ENCODE assay signal across 24 cellular contexts in genomic region chr11:674406-674805, GRCh38. TPM values are rescaled to one million over a fixed set of nuclear protein-coding genes. Genes with fewer than 3 reads are reported as not detected.
"Had no signal": no experiment of that assay in that cellular context is flagged by ENCODE, and none has a peak within 500 bp of the region (broad histone marks: within the 10 kb centered on the region; RNA-seq: fewer than 3 reads in every experiment).

No MANE protein-coding gene starts in this region.

- H3K9me3 ChIP-seq: MG63, SK-N-SH had no signal

- H3K9ac ChIP-seq: SK-N-SH had no signal

- H3K27me3 ChIP-seq: MG63 had no signal

- FAIRE-seq: RCC 7860 had no signal

- H3K4me2 ChIP-seq: SK-N-SH had no signal

- H3K4me3 ChIP-seq: MG63 had no signal

- DNase-seq: Karpas-422, KG1, MG63, NCI-H1092, NCI-H1105 treated with DMSO at 0.1 percent for 48 hours, NCI-H1417 treated with DMSO at 0.1 percent for 48 hours, NCI-H146, NCI-H1694 treated with DMSO at 0.1 percent for 48 hours, NCI-H1930, NCI-H2081, NCI-H2171, NCI-H226, NCI-H446, NCI-H510A, NCI-H524 treated with DMSO at 0.1 percent for 48 hours, NCI-H69, NCI-H774, RPMI8226, SHP77, SK-N-SH, SW 1271 had no signal

RNA-seq across cellular contexts. Expression of gene DRD4, which starts 37.3 kb away (rescaled TPM):
- total RNA-seq: SK-MEL-5 had no signal

RNA-seq across cellular contexts. Expression of gene SCT, which starts 47.4 kb away (rescaled TPM):
- total RNA-seq: HT-29, SK-MEL-5 had no signal
